ENCODE assay signal across 20 cellular contexts in the genomic region with DNA sequence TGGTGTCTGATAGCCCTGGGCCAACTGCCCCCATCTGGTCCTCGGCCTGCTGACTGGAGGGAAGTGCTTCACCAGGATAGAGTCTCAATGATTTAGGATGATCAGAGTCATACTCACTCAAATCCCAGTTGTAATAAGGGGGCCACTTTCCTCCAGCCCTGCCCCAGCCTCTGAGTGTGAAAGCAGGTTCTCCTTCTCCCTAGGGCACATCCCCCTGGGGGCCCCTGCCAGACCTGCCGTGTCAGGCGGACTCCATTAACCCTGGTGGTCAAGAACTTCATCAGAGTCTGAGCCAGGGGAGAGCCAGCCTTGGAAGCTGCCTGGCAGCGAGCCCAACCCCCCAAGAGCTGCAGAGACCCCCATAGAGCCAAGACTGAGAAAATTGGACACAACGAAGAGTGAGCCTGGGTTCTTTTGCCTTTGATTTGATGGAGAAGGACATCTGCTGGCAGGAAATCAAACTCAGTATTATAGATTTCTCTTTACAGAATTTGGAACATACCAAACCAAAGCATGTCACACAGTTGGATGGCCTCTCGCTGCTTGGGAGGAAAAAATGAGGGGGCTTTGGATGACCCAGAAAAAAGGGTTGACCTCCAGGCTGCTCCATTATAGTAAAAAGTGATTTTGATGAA.
DNase-seq lines count a peak whose midpoint lies in the region; ATAC-seq, FAIRE-seq and TF ChIP-seq lines count a peak whose summit lies in the region.
"Had no signal": no experiment of that assay in that cellular context is flagged by ENCODE, and none has a peak within 500 bp of the region (broad histone marks: within the 10 kb centered on the region; RNA-seq: fewer than 3 reads in every experiment).

No MANE protein-coding gene starts in this region.

- no peak for ATAC-seq in right cardiac atrium
- no peak for ATAC-seq in heart left ventricle
- no peak for ATAC-seq in GM21515 (IDR thresholded peaks at IDR 0.05; ENCODE audit: unreplicated experiment)
- ATAC-seq: HepG2 had no signal

- peak overlapping the region; percentile 30 for H3K9ac ChIP-seq in SU-DHL-6 (ENCODE audit: low read length)

- intact Hi-C loops in right cardiac atrium (cut with DNase I): loop anchor here in 2 of 4 donors (5.0 to 10.0 kb wide), 2 partner anchors 416 to 419 kb away; no protein-coding TSS in a partner anchor
- intact Hi-C loops in heart left ventricle (cut with DNase I): loop anchor here in 1 of 10 donors (10.0 kb wide), 1 partner anchor 421 kb away; no protein-coding TSS in a partner anchor

- TF ChIP-seq POLR2A in heart left ventricle (IDR thresholded peaks at IDR 0.05): no peak

- TF ChIP-seq CTCF in heart left ventricle (IDR thresholded peaks at IDR 0.05) (no peak), SU-DHL-6 (IDR thresholded peaks at IDR 0.05; ENCODE audit: insufficient read depth, low read length, poor library complexity, severe bottlenecking) (peak; percentile 11)

- H4K20me1 ChIP-seq in SU-DHL-6 (ENCODE audit: low read depth, low read length): no peaks in the 10 kb centered on the region

- no peaks in the 10 kb centered on the region for H3K79me2 ChIP-seq in SU-DHL-6 (ENCODE audit: insufficient read depth, low read length)

- 71% methylated on average over 6 of the region's 6 CpGs for WGBS in right cardiac atrium
- 64 to 80% (median 71%) methylated on average over 6 of the region's 6 CpGs for whole genome bisulfite sequencing in heart left ventricle, 4 donors

- peak overlapping the region; percentile 73 for H2AFZ ChIP-seq in SU-DHL-6 (ENCODE audit: low read depth, low read length, severe bottlenecking)
- H2AFZ ChIP-seq: PC-9 had no signal

- H3K9me3 ChIP-seq in right cardiac atrium (ENCODE audit: control insufficient read depth, low read length) (no peaks in the 10 kb centered on the region), heart left ventricle (no peaks in the 10 kb centered on the region), SU-DHL-6 (ENCODE audit: insufficient read depth, low read length) (no peaks in the 10 kb centered on the region)
- H3K9me3 ChIP-seq: SJSA1 had no signal

- peak in 2 of 3 donors; percentile 15 to 27 for DNase-seq in right cardiac atrium
- DNase-seq in heart left ventricle: no peak
- DNase-seq in GM19239 (ENCODE audit: insufficient read length, low spot score): no peak
- DNase-seq in cerebellar cortex (ENCODE audit: low spot score): no peak
- DNase-seq in activated CD4-positive, alpha-beta T cell treated with anti-CD3 and anti-CD28 coated beads, Interleukin-2, amount 50 U/mL, for 4 hours: no peak
- DNase-seq: C1 segment of cervical spinal cord; CD8-positive, alpha-beta memory T cell; DMS53; KG1; NCI-H1417 treated with DMSO at 0.1 percent for 48 hours; NCI-H2029; NCI-H446 treated with DMSO at 0.1 percent for 48 hours; NCI-H82; PC-9 had no signal

- H3K4me1 ChIP-seq in right cardiac atrium (ENCODE audit: control insufficient read depth, insufficient read depth, low read length) (no peaks in the 10 kb centered on the region), heart left ventricle (no peaks in the 10 kb centered on the region)
- H3K4me1 ChIP-seq: SJSA1 had no signal

- H3K27me3 ChIP-seq in right cardiac atrium (ENCODE audit: control insufficient read depth, insufficient read depth) (no peaks in the 10 kb centered on the region), heart left ventricle (peaks cover 0 to 8% (median 0%) of the 10 kb centered on the region in 9 donors), SU-DHL-6 (ENCODE audit: low read length) (no peaks in the 10 kb centered on the region)
- H3K27me3 ChIP-seq: SJSA1 had no signal

- H3K4me2 ChIP-seq in SU-DHL-6 (ENCODE audit: low read depth, low read length, poor library complexity, severe bottlenecking): peak overlapping the region; percentile 23
- H3K4me2 ChIP-seq: PC-9 had no signal

- peaks cover 21% of the 10 kb centered on the region for H3F3A ChIP-seq in SU-DHL-6 (ENCODE audit: insufficient read depth)

- H3K4me3 ChIP-seq in right cardiac atrium (ENCODE audit: low read length) (no peak overlapping the region), heart left ventricle (no peak overlapping the region), SU-DHL-6 (ENCODE audit: insufficient read depth, low read length, poor library complexity, severe bottlenecking) (no peak overlapping the region)
- H3K4me3 ChIP-seq: PC-9, SJSA1 had no signal

- H3K36me3 ChIP-seq in heart left ventricle (no peaks in the 10 kb centered on the region), SU-DHL-6 (ENCODE audit: low read length) (no peaks in the 10 kb centered on the region)
- H3K36me3 ChIP-seq: SJSA1 had no signal

- FAIRE-seq in GM19239 (lab: Jason Lieb, UNC): peak; percentile 4
- FAIRE-seq: GM18507, H54, HepG2 had no signal

- H3K9me2 ChIP-seq in SU-DHL-6 (replicated peaks; ENCODE audit: insufficient read depth, low read length): no peaks in the 10 kb centered on the region

- H3K27ac ChIP-seq in right cardiac atrium (ENCODE audit: low read length): no peak overlapping the region
- H3K27ac ChIP-seq in heart left ventricle: no peak overlapping the region
- H3K27ac ChIP-seq in SU-DHL-6 (ENCODE audit: low read depth, low read length): peak overlapping the region; percentile 37
- H3K27ac ChIP-seq: PC-9, SJSA1 had no signal

Comparison
In these comparisons a context has a peak if more than half of its experiments do, and no peak if none do; other contexts are left out.
1. DNase-seq: peak in right cardiac atrium (2 of 3); none in heart left ventricle (0 of 5), GM19239 (single experiment), cerebellar cortex (single experiment) and activated CD4-positive, alpha-beta T cell treated with anti-CD3 and anti-CD28 coated beads, Interleukin-2, amount 50 U/mL, for 4 hours (0 of 2).